In the genomic region with DNA sequence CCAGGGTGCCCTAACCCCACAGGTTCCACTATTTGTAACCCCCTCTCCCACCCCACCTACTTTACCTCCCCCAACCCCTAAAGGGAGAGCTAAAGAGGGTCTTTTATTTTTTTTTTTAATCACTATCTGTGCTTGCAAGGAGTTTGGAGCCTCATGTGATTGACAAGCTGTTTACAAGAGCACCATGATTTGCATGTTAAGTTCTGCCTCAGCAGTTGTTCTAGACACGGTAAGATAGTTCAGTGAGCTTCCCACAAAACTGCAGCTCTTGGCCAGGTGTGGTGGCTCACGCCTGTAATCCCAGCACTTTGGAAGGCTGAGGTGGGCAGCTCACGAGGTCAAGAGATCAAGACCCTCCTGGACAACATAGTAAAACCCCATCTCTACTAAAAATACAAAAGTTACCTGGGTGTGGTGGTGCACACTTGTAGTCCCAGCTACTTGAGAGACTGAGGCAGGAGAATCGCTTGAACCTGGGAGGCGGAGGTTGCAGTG, we compare ENCODE assay signal across 22 cellular contexts. TPM values are rescaled to one million over a fixed set of nuclear protein-coding genes. Genes with fewer than 3 reads are reported as not detected.
DNase-seq lines count a peak whose midpoint lies in the region; ATAC-seq, FAIRE-seq and TF ChIP-seq lines count a peak whose summit lies in the region.
"Had no signal": no experiment of that assay in that cellular context is flagged by ENCODE, and none has a peak within 500 bp of the region (broad histone marks: within the 10 kb centered on the region; RNA-seq: fewer than 3 reads in every experiment).

No MANE protein-coding gene starts in this region.

- peaks cover 20% of the 10 kb centered on the region for H3K79me1 ChIP-seq in trophoblast cell (ENCODE audit: low read length)

- peaks cover 29% of the 10 kb centered on the region for H3K4me1 Mint-ChIP-seq in GM23338
- H3K4me1 Mint-ChIP-seq in endodermal cell: peaks cover 16% of the 10 kb centered on the region

- H3K9ac ChIP-seq in endodermal cell (ENCODE audit: extremely low read depth, low read length, poor library complexity, severe bottlenecking) (no peak overlapping the region), trophoblast cell (ENCODE audit: low read length) (no peak overlapping the region)
- H3K9ac ChIP-seq: KMS-11 had no signal

- H3K4me1 ChIP-seq in GM23338 (ENCODE audit: insufficient read depth): peaks cover 12% of the 10 kb centered on the region
- no peaks in the 10 kb centered on the region for H3K4me1 ChIP-seq in endodermal cell (ENCODE audit: control insufficient read depth, insufficient read depth, low read length)
- H3K4me1 ChIP-seq in trophoblast cell (ENCODE audit: control insufficient read depth in 1 of 2, insufficient read depth in 2 of 2, low read length in 2 of 2): peaks cover 8 to 20% of the 10 kb centered on the region in 2 experiments
- H3K4me1 ChIP-seq in HAP-1: no peaks in the 10 kb centered on the region
- H3K4me1 ChIP-seq: testis had no signal

- peak overlapping the region; percentile 55; the same call in 1 of the 3 replicates for H3K4me3 Mint-ChIP-seq in GM23338
- H3K4me3 Mint-ChIP-seq in endodermal cell: no peak overlapping the region
- H3K4me3 Mint-ChIP-seq: activated naive CD4-positive, alpha-beta T cell treated with anti-CD3 and anti-CD28 coated beads, Interleukin-2, amount 50 U/mL, for 24 hours; activated T-helper 17 cell treated with anti-CD3 and anti-CD28 coated beads, Interleukin-2, amount 50 U/mL, for 72 hours had no signal

- H3K4ac ChIP-seq in trophoblast cell (ENCODE audit: low read depth, low read length): no peak overlapping the region

- H2BK120ac ChIP-seq in trophoblast cell (ENCODE audit: insufficient read depth, low read length, poor library complexity): no peak overlapping the region

- H3K4me3 ChIP-seq in GM23338: no peak overlapping the region
- H3K4me3 ChIP-seq in endodermal cell (ENCODE audit: low read length): no peak overlapping the region
- no peak overlapping the region for H3K4me3 ChIP-seq in trophoblast cell (ENCODE audit: low read depth, low read length)
- no peak overlapping the region for H3K4me3 ChIP-seq in HAP-1
- H3K4me3 ChIP-seq: coronary artery, heart right ventricle, testis had no signal

- H3K9me3 Mint-ChIP-seq in GM23338 (no peaks in the 10 kb centered on the region), endodermal cell (no peaks in the 10 kb centered on the region)
- H3K9me3 Mint-ChIP-seq: activated naive CD4-positive, alpha-beta T cell treated with anti-CD3 and anti-CD28 coated beads, Interleukin-2, amount 50 U/mL, for 24 hours; activated T-helper 17 cell treated with anti-CD3 and anti-CD28 coated beads, Interleukin-2, amount 50 U/mL, for 72 hours had no signal

- H3K27me3 Mint-ChIP-seq in GM23338 (ENCODE audit: insufficient read depth, low read depth, poor library complexity): peaks cover 38% of the 10 kb centered on the region
- peaks cover 15% of the 10 kb centered on the region for H3K27me3 Mint-ChIP-seq in endodermal cell (ENCODE audit: insufficient read depth)

- POLR2A ChIA-PET in RWPE1 (lab: Yijun Ruan, JAX; ENCODE audit: low non-redundant PET): interaction anchor here (0.7 to 1.0 kb wide), 2 partner anchors 8 to 10 kb away, joined by 3 to 5 read pairs; no protein-coding TSS in a partner anchor

- TF ChIP-seq CTCF in GM23338 (conservative IDR thresholded peaks at IDR 0.05; ENCODE audit: low read depth in 2 of 2): no peak
- no peak for TF ChIP-seq CTCF in endodermal cell (conservative IDR thresholded peaks at IDR 0.05)
- TF ChIP-seq CTCF in RWPE1 (conservative IDR thresholded peaks at IDR 0.05; ENCODE audit: low read depth): no peak

- no peaks in the 10 kb centered on the region for H3F3A ChIP-seq in GM23338 (replicated peaks; ENCODE audit: low read depth)

- H4K8ac ChIP-seq in trophoblast cell (ENCODE audit: low read depth, low read length): peak overlapping the region; percentile 48

- no peaks in the 10 kb centered on the region for H4K20me1 ChIP-seq in GM23338 (replicated peaks; ENCODE audit: insufficient read depth)

- no peak overlapping the region for H2AK5ac ChIP-seq in trophoblast cell (ENCODE audit: low read length)

- H2BK12ac ChIP-seq in trophoblast cell (ENCODE audit: low read length): no peak overlapping the region

- H3K14ac ChIP-seq in trophoblast cell (ENCODE audit: low read length): no peak overlapping the region

- H3K23ac ChIP-seq in trophoblast cell (ENCODE audit: low read length): no peak overlapping the region

- no peaks in the 10 kb centered on the region for H3K79me2 ChIP-seq in GM23338 (replicated peaks; ENCODE audit: insufficient read depth)
- peaks cover 4% of the 10 kb centered on the region for H3K79me2 ChIP-seq in trophoblast cell (ENCODE audit: control insufficient read depth, insufficient read depth, low read length, poor library complexity)

- H3K4me2 ChIP-seq in GM23338 (peak overlapping the region; percentile 4), trophoblast cell (ENCODE audit: low read length) (peak overlapping the region; percentile 19)
- H3K4me2 ChIP-seq: KMS-11 had no signal

- H3K27ac Mint-ChIP-seq in GM23338 (no peak overlapping the region), endodermal cell (peak overlapping the region; percentile 74)
- H3K27ac Mint-ChIP-seq: activated naive CD4-positive, alpha-beta T cell treated with anti-CD3 and anti-CD28 coated beads, Interleukin-2, amount 50 U/mL, for 24 hours; activated T-helper 17 cell treated with anti-CD3 and anti-CD28 coated beads, Interleukin-2, amount 50 U/mL, for 72 hours had no signal

- 64 to 83% methylated on average over 2 to 5 of the region's 5 CpGs for WGBS in endodermal cell (ENCODE audit: insufficient coverage in 1 of 2, insufficient read length in 1 of 2), 2 experiments
- WGBS in trophoblast cell (ENCODE audit: extremely low coverage, insufficient coverage, insufficient read length): no CpG with 5 or more reads among the region's 5 CpGs

- CTCF ChIA-PET in RWPE1 (lab: Yijun Ruan, JAX): interaction anchor here (0.7 to 1.1 kb wide), 2 partner anchors 92 to 454 kb away, joined by 3 to 4 read pairs; a partner anchor contains a TSS

- no peak overlapping the region for H2AFZ ChIP-seq in GM23338
- no peak overlapping the region for H2AFZ ChIP-seq in trophoblast cell (ENCODE audit: insufficient read depth, low read length, poor library complexity)

- H3K27ac ChIP-seq in GM23338 (ENCODE audit: low read depth): no peak overlapping the region
- no peak overlapping the region for H3K27ac ChIP-seq in endodermal cell (ENCODE audit: low read depth, low read length)
- peak overlapping the region; percentile 61 for H3K27ac ChIP-seq in trophoblast cell (ENCODE audit: low read depth, low read length)
- H3K27ac ChIP-seq in RWPE1: no peak overlapping the region; the same call in 1 of the 2 replicates
- H3K27ac ChIP-seq: heart right ventricle, KMS-11, testis had no signal

- H3K27me3 ChIP-seq in GM23338 (ENCODE audit: insufficient read depth) (peaks cover 41% of the 10 kb centered on the region), endodermal cell (ENCODE audit: control insufficient read depth, insufficient read depth, low read length, poor library complexity, severe bottlenecking) (peaks cover 22% of the 10 kb centered on the region), trophoblast cell (ENCODE audit: insufficient read depth, low read length) (no peaks in the 10 kb centered on the region), HAP-1 (ENCODE audit: low read depth) (no peaks in the 10 kb centered on the region)
- H3K27me3 ChIP-seq: testis had no signal

- no peak for ATAC-seq in GM23338
- ATAC-seq: activated T-helper 17 cell treated with anti-CD3 and anti-CD28 coated beads, Interleukin-2, amount 50 U/mL, for 72 hours; heart right ventricle; left cardiac atrium; sciatic nerve had no signal

- peak overlapping the region; percentile 71 for H4K91ac ChIP-seq in trophoblast cell (ENCODE audit: low read depth, low read length)

- H4K12ac ChIP-seq in trophoblast cell (ENCODE audit: low read depth, low read length): no peak overlapping the region

- no peaks in the 10 kb centered on the region for H3K9me2 ChIP-seq in GM23338 (ENCODE audit: insufficient read depth)

- DNase-seq in GM23338 (ENCODE audit: low spot score): no peak
- peak; percentile 57 to 73 for DNase-seq in NCI-H526 (lab: John Stamatoyannopoulos, UW)
- no peak for DNase-seq in endodermal cell
- DNase-seq in trophoblast cell: no peak
- no peak for DNase-seq in HAP-1 (ENCODE audit: low spot score in 2 of 2)
- no peak for DNase-seq in RWPE1 (ENCODE audit: low spot score)
- DNase-seq in GM19239 (ENCODE audit: insufficient read length, low spot score): no peak
- DNase-seq: ACHN; activated CD4-positive, alpha-beta T cell treated with anti-CD3 and anti-CD28 coated beads, Interleukin-2, amount 50 U/mL, for 48 hours; activated CD8-positive, alpha-beta memory T cell treated with anti-CD3 and anti-CD28 coated beads, Interleukin-2, amount 50 U/mL, for 4 hours; effector memory CD4-positive, alpha-beta T cell; heart right ventricle; left cardiac atrium; mammary epithelial cell; NCI-H1417 treated with DMSO at 0.1 percent for 48 hours; stimulated activated naive CD4-positive, alpha-beta T cell treated with Interleukin-2 at 50 U/mL for 16 hours had no signal

- in situ Hi-C loops in HAP-1 (cut with MboI; ENCODE audit: low sequenced_read_pairs): no loop called here

- H3K36me3 Mint-ChIP-seq in GM23338 (ENCODE audit: low read depth) (no peaks in the 10 kb centered on the region), endodermal cell (ENCODE audit: low read depth) (no peaks in the 10 kb centered on the region)
- H3K36me3 Mint-ChIP-seq: activated naive CD4-positive, alpha-beta T cell treated with anti-CD3 and anti-CD28 coated beads, Interleukin-2, amount 50 U/mL, for 24 hours had no signal

- H3K18ac ChIP-seq in trophoblast cell (ENCODE audit: low read length): no peak overlapping the region

- no peak for FAIRE-seq in GM19239 (lab: Jason Lieb, UNC)

- H2BK5ac ChIP-seq in trophoblast cell (ENCODE audit: low read depth, low read length, poor library complexity): peak overlapping the region; percentile 60

- H3K36me3 ChIP-seq in GM23338 (ENCODE audit: insufficient read depth): no peaks in the 10 kb centered on the region
- H3K36me3 ChIP-seq in endodermal cell (ENCODE audit: control insufficient read depth, insufficient read depth, low read length): no peaks in the 10 kb centered on the region
- no peaks in the 10 kb centered on the region for H3K36me3 ChIP-seq in trophoblast cell (ENCODE audit: control insufficient read depth in 1 of 2, insufficient read depth in 2 of 2, low read length in 2 of 2)
- H3K36me3 ChIP-seq in HAP-1 (replicated peaks): no peaks in the 10 kb centered on the region
- H3K36me3 ChIP-seq: heart right ventricle had no signal

- no peaks in the 10 kb centered on the region for H3K9me3 ChIP-seq in endodermal cell (ENCODE audit: control insufficient read depth, low read length)
- H3K9me3 ChIP-seq in trophoblast cell (ENCODE audit: insufficient read depth, low read depth, low read length): no peaks in the 10 kb centered on the region
- no peaks in the 10 kb centered on the region for H3K9me3 ChIP-seq in HAP-1
- H3K9me3 ChIP-seq: heart right ventricle, testis had no signal

RNA-seq across cellular contexts. Expression of a gene that starts 5.0 kb away (rescaled TPM):
- 1.7 and 1.8 TPM in 2 replicates for total RNA-seq in GM23338 (2014; rRNA removed; shearing (Covaris generic))
- polyA plus RNA-seq in GM23338 (2016; fragmentation: Nextera tagmentation; extraction: Ambion mirVana): 0.78 and 1.2 TPM in 2 replicates
- total RNA-seq in endodermal cell: 1 to 10 TPM; 3.3 to 4.6 TPM
- 8.0 TPM for polyA plus RNA-seq in endodermal cell (2013, experiment 1 of 2)
- 9.8 TPM for polyA plus RNA-seq in endodermal cell (2013, experiment 2 of 2)
- 57.9 and 59.3 TPM in 2 replicates for polyA plus RNA-seq in trophoblast cell (2013)

Comparison
In these comparisons a context has a peak if more than half of its experiments do, and no peak if none do; other contexts are left out.
1. DNase-seq: peak in NCI-H526 (2 of 2); none in GM23338 (single experiment), endodermal cell (single experiment), trophoblast cell (0 of 2), HAP-1 (0 of 2), RWPE1 (single experiment) and GM19239 (single experiment).